1 cellular context compared by ENCODE assay signal in genomic region chr2:30231726-30232026, GRCh38.
TF ChIP-seq lines count a peak whose summit lies in the region.

No MANE protein-coding gene starts in this region.

TF ChIP-seq in GM12878, 131 proteins besides CTCF, POLR2A, EP300 and RAD21 (continued from another document):
- TF ChIP-seq NKRF (conservative IDR thresholded peaks at IDR 0.05) (no peak; the same call in 1 of the 2 replicates), STAT1 (conservative IDR thresholded peaks at IDR 0.05) (0 out of 2 replicates have a peak, but pooled peaks have one; percentile 7), E4F1 (IDR thresholded peaks at IDR 0.05; ENCODE audit: borderline replicate concordance, partially characterized antibody) (no peak), SMAD1 (IDR thresholded peaks at IDR 0.05; ENCODE audit: low read depth, partially characterized antibody) (peak; percentile 5), TCF3 (IDR thresholded peaks at IDR 0.05; ENCODE audit: borderline replicate concordance, insufficient read depth, low read depth, low read length) (peak; percentile 2; the same call in 1 of the 2 replicates)
